In the genomic region with DNA sequence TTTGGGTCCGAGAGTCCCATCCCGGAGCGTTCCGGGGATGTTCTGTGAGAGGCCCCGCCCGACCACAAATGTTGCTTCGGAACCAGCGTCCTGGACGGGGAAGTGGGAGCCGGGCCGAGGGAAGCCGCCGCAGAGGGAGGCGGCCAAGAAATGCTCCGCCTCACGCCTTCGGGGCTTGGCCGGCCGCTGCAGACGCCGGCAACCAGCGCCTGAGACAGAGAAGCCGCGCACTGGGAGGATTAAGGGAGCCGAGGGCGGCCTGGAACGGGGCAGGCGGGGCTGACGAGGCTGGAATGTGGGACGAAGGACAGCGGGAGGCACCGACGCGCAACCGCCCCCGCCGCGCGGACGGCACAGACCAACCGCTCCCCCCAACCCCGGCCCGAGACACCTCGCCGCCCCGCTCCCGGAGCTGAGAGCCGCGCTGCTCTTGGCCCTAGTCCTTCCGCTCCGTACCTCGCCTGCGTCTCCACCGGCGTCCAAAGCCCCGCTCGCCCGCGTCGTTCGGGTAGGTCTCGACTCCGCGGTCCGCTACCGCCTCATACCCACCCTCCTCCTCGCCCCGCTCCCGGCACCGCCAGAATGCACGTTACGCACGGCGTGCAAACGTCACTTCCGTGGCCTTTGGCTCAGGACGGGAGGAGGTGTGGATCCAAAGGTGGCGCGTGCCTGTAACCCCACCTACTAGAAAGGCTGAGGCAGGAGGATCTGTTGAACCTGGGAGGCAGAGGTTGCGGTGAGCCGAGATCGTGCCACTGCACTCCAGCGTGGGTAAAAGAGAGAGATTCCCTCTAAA, we compare ENCODE assay signal across 1 cellular context.
TF ChIP-seq lines count a peak whose summit lies in the region.

No MANE protein-coding gene starts in this region.

TF ChIP-seq in HEK293, 187 proteins besides CTCF, POLR2A, EP300 and RAD21 (continued from another document and continues in another):
- TF ChIP-seq, protein P1, sequence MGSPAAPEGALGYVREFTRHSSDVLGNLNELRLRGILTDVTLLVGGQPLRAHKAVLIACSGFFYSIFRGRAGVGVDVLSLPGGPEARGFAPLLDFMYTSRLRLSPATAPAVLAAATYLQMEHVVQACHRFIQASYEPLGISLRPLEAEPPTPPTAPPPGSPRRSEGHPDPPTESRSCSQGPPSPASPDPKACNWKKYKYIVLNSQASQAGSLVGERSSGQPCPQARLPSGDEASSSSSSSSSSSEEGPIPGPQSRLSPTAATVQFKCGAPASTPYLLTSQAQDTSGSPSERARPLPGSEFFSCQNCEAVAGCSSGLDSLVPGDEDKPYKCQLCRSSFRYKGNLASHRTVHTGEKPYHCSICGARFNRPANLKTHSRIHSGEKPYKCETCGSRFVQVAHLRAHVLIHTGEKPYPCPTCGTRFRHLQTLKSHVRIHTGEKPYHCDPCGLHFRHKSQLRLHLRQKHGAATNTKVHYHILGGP (tag by site-specific recombination; IDR thresholded peaks at IDR 0.05), result no peak
- peak; percentile 28; the same call in 1 of the 2 replicates for TF ChIP-seq ZNF146 (tag by site-specific recombination; IDR thresholded peaks at IDR 0.05)
- TF ChIP-seq PBX3 (CRISPR knock-in tag; IDR thresholded peaks at IDR 0.05), result no peak; the same call in 1 of the 2 replicates
- no peak for TF ChIP-seq ZNF670 (tag by site-specific recombination; IDR thresholded peaks at IDR 0.05; ENCODE audit: low read depth)
- peak; percentile 83 for TF ChIP-seq ZNF335 (tag by site-specific recombination; conservative IDR thresholded peaks at IDR 0.05)
- peak; percentile 57 for TF ChIP-seq EGR2 (tag by site-specific recombination; IDR thresholded peaks at IDR 0.05; ENCODE audit: low read depth)
- peak; percentile 76 for TF ChIP-seq SCRT2 (tag by site-specific recombination; IDR thresholded peaks at IDR 0.05)
- peak; percentile 71; the same call in 1 of the 2 replicates for TF ChIP-seq ZBTB44 (tag by site-specific recombination; IDR thresholded peaks at IDR 0.05)
- peak; percentile 39; the same call in 1 of the 2 replicates for TF ChIP-seq GLIS2 (tag by site-specific recombination; IDR thresholded peaks at IDR 0.05)
- TF ChIP-seq ZNF394 (tag by site-specific recombination; IDR thresholded peaks at IDR 0.05; ENCODE audit: borderline replicate concordance), result no peak
- TF ChIP-seq ZNF157 (tag by site-specific recombination; IDR thresholded peaks at IDR 0.05), result no peak
- TF ChIP-seq ZNF341 (tag by site-specific recombination; IDR thresholded peaks at IDR 0.05; ENCODE audit: low read depth), result peak; percentile 78
- no peak for TF ChIP-seq ZNF792 (tag by site-specific recombination; IDR thresholded peaks at IDR 0.05)
- no peak for TF ChIP-seq RBAK (tag by site-specific recombination; IDR thresholded peaks at IDR 0.05)
- TF ChIP-seq, protein P2, sequence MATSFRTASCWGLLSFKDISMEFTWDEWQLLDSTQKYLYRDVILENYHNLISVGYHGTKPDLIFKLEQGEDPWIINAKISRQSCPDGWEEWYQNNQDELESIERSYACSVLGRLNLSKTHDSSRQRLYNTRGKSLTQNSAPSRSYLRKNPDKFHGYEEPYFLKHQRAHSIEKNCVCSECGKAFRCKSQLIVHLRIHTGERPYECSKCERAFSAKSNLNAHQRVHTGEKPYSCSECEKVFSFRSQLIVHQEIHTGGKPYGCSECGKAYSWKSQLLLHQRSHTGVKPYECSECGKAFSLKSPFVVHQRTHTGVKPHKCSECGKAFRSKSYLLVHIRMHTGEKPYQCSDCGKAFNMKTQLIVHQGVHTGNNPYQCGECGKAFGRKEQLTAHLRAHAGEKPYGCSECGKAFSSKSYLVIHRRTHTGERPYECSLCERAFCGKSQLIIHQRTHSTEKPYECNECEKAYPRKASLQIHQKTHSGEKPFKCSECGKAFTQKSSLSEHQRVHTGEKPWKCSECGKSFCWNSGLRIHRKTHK (tag by site-specific recombination; IDR thresholded peaks at IDR 0.05), result no peak
- no peak for TF ChIP-seq ZSCAN16 (tag by site-specific recombination; IDR thresholded peaks at IDR 0.05)
- no peak for TF ChIP-seq ZNF248 (tag by site-specific recombination; IDR thresholded peaks at IDR 0.05)
- TF ChIP-seq ZNF514 (tag by site-specific recombination; IDR thresholded peaks at IDR 0.05), result no peak
- TF ChIP-seq SP7 (tag by site-specific recombination; IDR thresholded peaks at IDR 0.05), result peak; percentile 9; the same call in 1 of the 2 replicates
- TF ChIP-seq SCRT1 (tag by site-specific recombination; IDR thresholded peaks at IDR 0.05; ENCODE audit: borderline replicate concordance), result peak; percentile 77
- no peak for TF ChIP-seq ZNF350 (tag by site-specific recombination; IDR thresholded peaks at IDR 0.05)
- TF ChIP-seq ZNF830 (tag by site-specific recombination; IDR thresholded peaks at IDR 0.05; ENCODE audit: low read depth), result no peak
- TF ChIP-seq, protein P3, sequence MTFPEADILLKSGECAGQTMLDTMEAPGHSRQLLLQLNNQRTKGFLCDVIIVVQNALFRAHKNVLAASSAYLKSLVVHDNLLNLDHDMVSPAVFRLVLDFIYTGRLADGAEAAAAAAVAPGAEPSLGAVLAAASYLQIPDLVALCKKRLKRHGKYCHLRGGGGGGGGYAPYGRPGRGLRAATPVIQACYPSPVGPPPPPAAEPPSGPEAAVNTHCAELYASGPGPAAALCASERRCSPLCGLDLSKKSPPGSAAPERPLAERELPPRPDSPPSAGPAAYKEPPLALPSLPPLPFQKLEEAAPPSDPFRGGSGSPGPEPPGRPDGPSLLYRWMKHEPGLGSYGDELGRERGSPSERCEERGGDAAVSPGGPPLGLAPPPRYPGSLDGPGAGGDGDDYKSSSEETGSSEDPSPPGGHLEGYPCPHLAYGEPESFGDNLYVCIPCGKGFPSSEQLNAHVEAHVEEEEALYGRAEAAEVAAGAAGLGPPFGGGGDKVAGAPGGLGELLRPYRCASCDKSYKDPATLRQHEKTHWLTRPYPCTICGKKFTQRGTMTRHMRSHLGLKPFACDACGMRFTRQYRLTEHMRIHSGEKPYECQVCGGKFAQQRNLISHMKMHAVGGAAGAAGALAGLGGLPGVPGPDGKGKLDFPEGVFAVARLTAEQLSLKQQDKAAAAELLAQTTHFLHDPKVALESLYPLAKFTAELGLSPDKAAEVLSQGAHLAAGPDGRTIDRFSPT (tag by site-specific recombination; IDR thresholded peaks at IDR 0.05), result peak; percentile 55
- no peak for TF ChIP-seq ZNF266 (tag by site-specific recombination; IDR thresholded peaks at IDR 0.05; ENCODE audit: low read depth)
- TF ChIP-seq, protein P4, sequence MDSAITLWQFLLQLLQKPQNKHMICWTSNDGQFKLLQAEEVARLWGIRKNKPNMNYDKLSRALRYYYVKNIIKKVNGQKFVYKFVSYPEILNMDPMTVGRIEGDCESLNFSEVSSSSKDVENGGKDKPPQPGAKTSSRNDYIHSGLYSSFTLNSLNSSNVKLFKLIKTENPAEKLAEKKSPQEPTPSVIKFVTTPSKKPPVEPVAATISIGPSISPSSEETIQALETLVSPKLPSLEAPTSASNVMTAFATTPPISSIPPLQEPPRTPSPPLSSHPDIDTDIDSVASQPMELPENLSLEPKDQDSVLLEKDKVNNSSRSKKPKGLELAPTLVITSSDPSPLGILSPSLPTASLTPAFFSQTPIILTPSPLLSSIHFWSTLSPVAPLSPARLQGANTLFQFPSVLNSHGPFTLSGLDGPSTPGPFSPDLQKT (IDR thresholded peaks at IDR 0.05; ENCODE audit: borderline replicate concordance, low read depth, low read length), result no peak
- peak; percentile 69 for TF ChIP-seq KLF9 (tag by site-specific recombination; IDR thresholded peaks at IDR 0.05; ENCODE audit: low read depth)
- TF ChIP-seq, protein P5, sequence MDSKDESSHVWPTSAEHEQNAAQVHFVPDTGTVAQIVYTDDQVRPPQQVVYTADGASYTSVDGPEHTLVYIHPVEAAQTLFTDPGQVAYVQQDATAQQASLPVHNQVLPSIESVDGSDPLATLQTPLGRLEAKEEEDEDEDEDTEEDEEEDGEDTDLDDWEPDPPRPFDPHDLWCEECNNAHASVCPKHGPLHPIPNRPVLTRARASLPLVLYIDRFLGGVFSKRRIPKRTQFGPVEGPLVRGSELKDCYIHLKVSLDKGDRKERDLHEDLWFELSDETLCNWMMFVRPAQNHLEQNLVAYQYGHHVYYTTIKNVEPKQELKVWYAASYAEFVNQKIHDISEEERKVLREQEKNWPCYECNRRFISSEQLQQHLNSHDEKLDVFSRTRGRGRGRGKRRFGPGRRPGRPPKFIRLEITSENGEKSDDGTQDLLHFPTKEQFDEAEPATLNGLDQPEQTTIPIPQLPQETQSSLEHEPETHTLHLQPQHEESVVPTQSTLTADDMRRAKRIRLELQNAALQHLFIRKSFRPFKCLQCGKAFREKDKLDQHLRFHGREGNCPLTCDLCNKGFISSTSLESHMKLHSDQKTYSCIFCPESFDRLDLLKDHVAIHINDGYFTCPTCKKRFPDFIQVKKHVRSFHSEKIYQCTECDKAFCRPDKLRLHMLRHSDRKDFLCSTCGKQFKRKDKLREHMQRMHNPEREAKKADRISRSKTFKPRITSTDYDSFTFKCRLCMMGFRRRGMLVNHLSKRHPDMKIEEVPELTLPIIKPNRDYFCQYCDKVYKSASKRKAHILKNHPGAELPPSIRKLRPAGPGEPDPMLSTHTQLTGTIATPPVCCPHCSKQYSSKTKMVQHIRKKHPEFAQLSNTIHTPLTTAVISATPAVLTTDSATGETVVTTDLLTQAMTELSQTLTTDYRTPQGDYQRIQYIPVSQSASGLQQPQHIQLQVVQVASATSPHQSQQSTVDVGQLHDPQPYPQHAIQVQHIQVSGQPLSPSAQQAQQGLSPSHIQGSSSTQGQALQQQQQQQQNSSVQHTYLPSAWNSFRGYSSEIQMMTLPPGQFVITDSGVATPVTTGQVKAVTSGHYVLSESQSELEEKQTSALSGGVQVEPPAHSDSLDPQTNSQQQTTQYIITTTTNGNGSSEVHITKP (tag by site-specific recombination; IDR thresholded peaks at IDR 0.05), result peak; percentile 73
- 0 out of 2 replicates have a peak, but pooled peaks have one; percentile 12 for TF ChIP-seq ZBTB21 (tag by site-specific recombination; IDR thresholded peaks at IDR 0.05)
- no peak for TF ChIP-seq YY1 (tag by site-specific recombination; IDR thresholded peaks at IDR 0.05)
- no peak for TF ChIP-seq TCF7L2 (IDR thresholded peaks at IDR 0.05; ENCODE audit: borderline replicate concordance, low read depth, low read length)
- TF ChIP-seq ZNF174 (tag by site-specific recombination; IDR thresholded peaks at IDR 0.05), result no peak
- TF ChIP-seq ZNF426 (tag by site-specific recombination; IDR thresholded peaks at IDR 0.05), result no peak
- no peak for TF ChIP-seq ZNF133 (tag by site-specific recombination; IDR thresholded peaks at IDR 0.05)
- TF ChIP-seq ZXDB (tag by site-specific recombination; IDR thresholded peaks at IDR 0.05), result peak; percentile 32; the same call in 1 of the 2 replicates
- TF ChIP-seq, protein P6, sequence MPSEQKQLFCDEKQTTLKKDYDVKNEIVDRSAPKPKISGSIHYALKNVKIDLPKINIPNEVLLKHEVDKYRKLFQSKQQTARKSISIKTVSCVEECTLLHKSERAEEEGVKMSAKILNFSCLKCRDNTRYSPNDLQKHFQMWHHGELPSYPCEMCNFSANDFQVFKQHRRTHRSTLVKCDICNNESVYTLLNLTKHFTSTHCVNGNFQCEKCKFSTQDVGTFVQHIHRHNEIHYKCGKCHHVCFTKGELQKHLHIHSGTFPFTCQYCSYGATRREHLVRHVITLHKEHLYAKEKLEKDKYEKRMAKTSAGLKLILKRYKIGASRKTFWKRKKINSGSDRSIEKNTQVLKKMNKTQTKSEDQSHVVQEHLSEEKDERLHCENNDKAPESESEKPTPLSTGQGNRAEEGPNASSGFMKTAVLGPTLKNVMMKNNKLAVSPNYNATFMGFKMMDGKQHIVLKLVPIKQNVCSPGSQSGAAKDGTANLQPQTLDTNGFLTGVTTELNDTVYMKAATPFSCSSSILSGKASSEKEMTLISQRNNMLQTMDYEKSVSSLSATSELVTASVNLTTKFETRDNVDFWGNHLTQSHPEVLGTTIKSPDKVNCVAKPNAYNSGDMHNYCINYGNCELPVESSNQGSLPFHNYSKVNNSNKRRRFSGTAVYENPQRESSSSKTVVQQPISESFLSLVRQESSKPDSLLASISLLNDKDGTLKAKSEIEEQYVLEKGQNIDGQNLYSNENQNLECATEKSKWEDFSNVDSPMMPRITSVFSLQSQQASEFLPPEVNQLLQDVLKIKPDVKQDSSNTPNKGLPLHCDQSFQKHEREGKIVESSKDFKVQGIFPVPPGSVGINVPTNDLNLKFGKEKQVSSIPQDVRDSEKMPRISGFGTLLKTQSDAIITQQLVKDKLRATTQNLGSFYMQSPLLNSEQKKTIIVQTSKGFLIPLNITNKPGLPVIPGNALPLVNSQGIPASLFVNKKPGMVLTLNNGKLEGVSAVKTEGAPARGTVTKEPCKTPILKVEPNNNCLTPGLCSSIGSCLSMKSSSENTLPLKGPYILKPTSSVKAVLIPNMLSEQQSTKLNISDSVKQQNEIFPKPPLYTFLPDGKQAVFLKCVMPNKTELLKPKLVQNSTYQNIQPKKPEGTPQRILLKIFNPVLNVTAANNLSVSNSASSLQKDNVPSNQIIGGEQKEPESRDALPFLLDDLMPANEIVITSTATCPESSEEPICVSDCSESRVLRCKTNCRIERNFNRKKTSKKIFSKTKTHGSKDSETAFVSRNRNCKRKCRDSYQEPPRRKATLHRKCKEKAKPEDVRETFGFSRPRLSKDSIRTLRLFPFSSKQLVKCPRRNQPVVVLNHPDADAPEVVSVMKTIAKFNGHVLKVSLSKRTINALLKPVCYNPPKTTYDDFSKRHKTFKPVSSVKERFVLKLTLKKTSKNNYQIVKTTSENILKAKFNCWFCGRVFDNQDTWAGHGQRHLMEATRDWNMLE (tag by site-specific recombination; conservative IDR thresholded peaks at IDR 0.05; ENCODE audit: low read depth), result peak; percentile 74
- TF ChIP-seq, protein P7, sequence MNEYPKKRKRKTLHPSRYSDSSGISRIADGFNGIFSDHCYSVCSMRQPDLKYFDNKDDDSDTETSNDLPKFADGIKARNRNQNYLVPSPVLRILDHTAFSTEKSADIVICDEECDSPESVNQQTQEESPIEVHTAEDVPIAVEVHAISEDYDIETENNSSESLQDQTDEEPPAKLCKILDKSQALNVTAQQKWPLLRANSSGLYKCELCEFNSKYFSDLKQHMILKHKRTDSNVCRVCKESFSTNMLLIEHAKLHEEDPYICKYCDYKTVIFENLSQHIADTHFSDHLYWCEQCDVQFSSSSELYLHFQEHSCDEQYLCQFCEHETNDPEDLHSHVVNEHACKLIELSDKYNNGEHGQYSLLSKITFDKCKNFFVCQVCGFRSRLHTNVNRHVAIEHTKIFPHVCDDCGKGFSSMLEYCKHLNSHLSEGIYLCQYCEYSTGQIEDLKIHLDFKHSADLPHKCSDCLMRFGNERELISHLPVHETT (tag by site-specific recombination; IDR thresholded peaks at IDR 0.05), result no peak
